Comparison of ENCODE assay signal across 9 cellular contexts in the genomic region with DNA sequence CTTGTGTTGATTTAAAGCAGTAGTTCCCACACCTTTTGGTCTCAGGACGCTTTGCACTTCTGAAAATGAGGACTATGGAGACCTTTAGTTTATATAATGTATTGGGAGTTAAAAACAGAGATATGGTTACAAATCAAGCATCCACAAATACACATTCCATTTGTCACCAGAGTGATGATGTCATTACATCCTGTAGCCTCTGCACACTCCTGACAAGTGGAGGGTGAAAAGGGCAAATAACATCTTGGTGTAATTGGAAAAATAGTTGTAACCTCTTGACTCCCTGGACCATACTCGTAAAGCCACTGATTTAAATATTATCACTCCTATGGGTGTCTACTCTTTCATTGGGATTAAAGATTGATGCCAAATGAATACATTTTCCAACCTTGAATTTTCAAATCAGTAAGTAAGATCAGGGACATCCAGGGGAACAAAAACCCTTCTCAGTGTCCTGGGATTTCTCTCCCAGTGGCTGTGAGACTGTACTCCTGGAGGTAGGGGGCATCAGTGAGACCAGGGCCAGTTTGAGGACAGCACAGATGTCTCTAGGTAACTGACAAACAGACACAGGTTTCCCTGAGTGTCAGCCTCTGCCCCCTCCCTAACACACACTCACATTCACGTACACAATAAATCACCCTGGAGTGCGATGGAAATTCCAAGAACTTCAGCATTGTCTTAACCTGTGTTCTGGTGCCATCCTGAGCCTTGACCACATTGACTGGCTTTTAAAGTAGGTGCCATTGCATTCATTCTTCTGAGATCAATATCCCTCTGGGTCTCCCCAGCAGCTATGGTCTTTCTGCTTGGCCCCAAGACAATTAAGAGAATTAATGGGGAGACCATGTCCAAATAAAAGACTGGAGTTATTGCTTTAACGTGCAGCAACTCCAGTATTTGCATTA.
DNase-seq lines count a peak whose midpoint lies in the region; ATAC-seq, FAIRE-seq and TF ChIP-seq lines count a peak whose summit lies in the region.
"Had no signal": no experiment of that assay in that cellular context is flagged by ENCODE, and none has a peak within 500 bp of the region (broad histone marks: within the 10 kb centered on the region; RNA-seq: fewer than 3 reads in every experiment).

No MANE protein-coding gene starts in this region.

- ATAC-seq in left ventricle myocardium superior = peak; percentile 17

- no peak for FAIRE-seq in urothelium cell line (lab: Jason Lieb, UNC)

- DNase-seq in left ventricle myocardium superior (no peak), cardiac septum (ENCODE audit: low spot score) (no peak), NCI-H69 (lab: John Stamatoyannopoulos, UW) (peak; percentile 65), fibroblast of mammary gland (ENCODE audit: low read depth) (peak; percentile 9), urothelium cell line (ENCODE audit: low spot score) (peak; percentile 21), OCI-M2 (lab: John Stamatoyannopoulos, UW; ENCODE audit: unreplicated experiment) (no peak), NCI-H1417 (lab: John Stamatoyannopoulos, UW) (no peak), UCSD-AML1 (lab: John Stamatoyannopoulos, UW; ENCODE audit: unreplicated experiment) (no peak)
- DNase-seq: NCI-H2107 had no signal

- H3K4me3 ChIP-seq in fibroblast of mammary gland (ENCODE audit: control insufficient read depth, low read depth, low read length) = no peak overlapping the region

- intact Hi-C loops in left ventricle myocardium superior (cut with micrococcal nuclease) = no loop called here
- intact Hi-C loops in cardiac septum (cut with DNase I) = no loop called here

- peak; percentile 24 for TF ChIP-seq CTCF in fibroblast of mammary gland (conservative IDR thresholded peaks at IDR 0.05; ENCODE audit: control insufficient read depth, insufficient read depth, low read depth, low read length)

Comparison
In these comparisons a context has a peak if more than half of its experiments do, and no peak if none do; other contexts are left out.
1. DNase-seq: peak in NCI-H69 (single experiment), fibroblast of mammary gland (single experiment) and urothelium cell line (single experiment); none in left ventricle myocardium superior (single experiment), cardiac septum (single experiment), OCI-M2 (single experiment), NCI-H1417 (0 of 3) and UCSD-AML1 (single experiment).